8 cellular contexts compared by ENCODE assay signal in the genomic region with DNA sequence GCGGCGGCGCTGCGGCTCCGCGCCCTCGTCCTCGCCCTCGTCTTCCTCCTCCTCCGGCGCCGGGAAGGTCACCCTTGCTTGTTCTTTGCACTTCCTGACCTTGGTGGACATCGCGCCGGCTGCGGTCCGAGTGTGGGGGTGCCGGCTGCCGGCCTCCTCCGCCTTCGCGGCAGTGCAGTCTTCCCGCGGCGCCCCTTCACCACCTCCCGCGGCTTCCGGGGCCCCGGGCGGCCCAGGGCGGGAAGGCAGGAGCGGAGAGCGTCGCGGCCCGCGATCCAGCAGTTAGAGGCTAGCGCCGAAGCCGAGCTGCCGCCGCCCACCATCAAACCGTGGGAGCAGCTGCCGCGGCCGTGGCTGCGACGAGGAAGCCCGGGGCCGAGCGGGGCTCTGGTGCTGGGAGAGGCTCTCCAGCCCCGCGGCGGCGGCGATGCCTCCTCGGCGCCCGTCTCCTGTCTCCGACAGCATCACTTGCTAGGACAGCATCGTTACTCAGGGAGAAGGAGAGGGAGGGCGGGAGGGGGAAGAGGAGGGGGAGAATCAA.
DNase-seq lines count a peak whose midpoint lies in the region; ATAC-seq and TF ChIP-seq lines count a peak whose summit lies in the region.

TRPC3 (minus strand) TSS at position 491 of the 541 bp plus-strand sequence; CDS start at position 111, 380 bp downstream.

- intact Hi-C loops in head of caudate nucleus (cut with DNase I): no loop called here

- no peak for TF ChIP-seq CTCF in parathyroid adenoma (IDR thresholded peaks at IDR 0.05)

- H3K36me3 ChIP-seq in parathyroid adenoma (ENCODE audit: control insufficient read depth, insufficient read depth, low read length): no peaks in the 10 kb centered on the region

- H3K4me3 ChIP-seq in parathyroid adenoma (ENCODE audit: low read depth, low read length): peak within 1 kb of the TSS; percentile 52

- no peak within 1 kb of the TSS for H3K27ac ChIP-seq in parathyroid adenoma

- no peak within 1 kb of the TSS for H3K9ac ChIP-seq in parathyroid adenoma

- H2AFZ ChIP-seq in parathyroid adenoma: peak within 1 kb of the TSS; percentile 74

- H3K79me2 ChIP-seq in parathyroid adenoma: no peaks in the 10 kb centered on the region

- peak; percentile 38 for ATAC-seq in GM21723 (IDR thresholded peaks at IDR 0.05; ENCODE audit: unreplicated experiment)

- peak; percentile 76 for DNase-seq in D341Med (ENCODE audit: low spot score)
- peak; percentile 5 to 68 for DNase-seq in NCI-H526 (lab: John Stamatoyannopoulos, UW)
- peak in 3 of 4 experiments; percentile 1 to 7 (median 5) for DNase-seq in activated naive CD4-positive, alpha-beta T cell (lab: John Stamatoyannopoulos, UW)
- peak in 30 of 42 donors; percentile 5 to 62 (median 24) for DNase-seq in head of caudate nucleus
- no peak for DNase-seq in NCI-H187 (lab: John Stamatoyannopoulos, UW)
- no peak for DNase-seq in SKM-1 treated with dmso at 0.1 percent for 144 hours (lab: John Stamatoyannopoulos, UW; ENCODE audit: unreplicated experiment)

- peak within 1 kb of the TSS; percentile 78 for H3K4me2 ChIP-seq in parathyroid adenoma (ENCODE audit: low read length)

- H3K27me3 ChIP-seq in parathyroid adenoma (ENCODE audit: control insufficient read depth, insufficient read depth, low read length): no peaks in the 10 kb centered on the region

- H3K9me3 ChIP-seq in parathyroid adenoma (ENCODE audit: control insufficient read depth, low read length): no peaks in the 10 kb centered on the region

- H3K4me1 ChIP-seq in parathyroid adenoma: no peaks in the 10 kb centered on the region

Comparison
In these comparisons a context has a peak if more than half of its experiments do, and no peak if none do; other contexts are left out.
1. DNase-seq: peak in D341Med (single experiment), NCI-H526 (2 of 2), activated naive CD4-positive, alpha-beta T cell (3 of 4) and head of caudate nucleus (30 of 42); none in NCI-H187 (0 of 2) and SKM-1 treated with dmso at 0.1 percent for 144 hours (single experiment).